Comparison of ENCODE assay signal across 13 cellular contexts in the genomic region with DNA sequence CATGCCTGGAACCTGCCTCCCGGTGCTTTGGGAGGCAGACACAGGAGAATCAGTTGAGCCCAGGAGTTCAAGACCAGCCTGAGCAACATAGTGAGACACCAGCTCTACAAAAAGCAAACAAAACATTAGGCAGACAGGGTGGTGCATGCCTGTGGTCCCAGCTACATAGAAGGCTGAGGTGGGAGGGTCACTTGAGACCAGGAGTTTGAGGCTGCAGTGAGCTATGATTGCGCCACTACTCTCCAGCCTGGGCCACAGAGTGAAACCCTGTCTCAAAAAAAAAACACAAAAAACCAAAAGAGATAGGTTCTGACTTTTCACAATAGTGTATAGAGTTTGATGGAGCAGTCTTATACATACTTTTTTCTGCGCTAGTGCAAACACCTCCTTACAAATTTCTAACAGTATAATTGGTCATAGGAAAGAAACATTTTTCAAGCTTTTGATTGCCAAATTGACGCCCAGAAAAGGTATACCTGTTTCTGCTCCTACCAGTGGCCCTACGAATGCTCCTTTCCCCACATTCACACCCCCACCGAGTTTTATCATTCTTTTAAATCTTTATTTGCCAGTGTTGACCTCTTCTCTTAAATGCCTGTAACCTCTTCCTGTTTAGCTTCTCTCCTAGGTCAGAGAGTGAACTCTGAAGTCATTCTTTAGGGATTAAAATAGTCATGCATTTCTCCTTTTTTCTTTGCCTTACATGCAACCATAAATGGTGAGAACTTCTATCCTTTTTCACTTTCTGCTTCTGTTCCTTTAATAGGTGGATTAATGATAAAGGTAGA. TPM values are rescaled to one million over a fixed set of nuclear protein-coding genes. Genes with fewer than 3 reads are reported as not detected.
DNase-seq lines count a peak whose midpoint lies in the region; ATAC-seq and TF ChIP-seq lines count a peak whose summit lies in the region.
"Had no signal": no experiment of that assay in that cellular context is flagged by ENCODE, and none has a peak within 500 bp of the region (broad histone marks: within the 10 kb centered on the region; RNA-seq: fewer than 3 reads in every experiment).

No MANE protein-coding gene starts in this region.

- H3K4me1 ChIP-seq in PC-9 (replicated peaks; ENCODE audit: insufficient read depth) = peaks cover 34% of the 10 kb centered on the region
- H3K4me1 ChIP-seq in esophagus muscularis mucosa = peaks cover 0 to 89% (median 85%) of the 10 kb centered on the region in 4 donors
- H3K4me1 ChIP-seq in stomach = peaks cover 0 to 64% (median 5%) of the 10 kb centered on the region in 4 donors

- no peak for ATAC-seq in HG03460 (IDR thresholded peaks at IDR 0.05; ENCODE audit: unreplicated experiment)
- ATAC-seq: right cardiac atrium had no signal

- H3K27ac ChIP-seq in PC-9 = no peak overlapping the region
- H3K27ac ChIP-seq in esophagus muscularis mucosa (replicated peaks in 1 of 4) = peak overlapping the region; percentile 17 to 91 (median 90)
- H3K27ac ChIP-seq in stomach = peak overlapping the region in 3 of 5 donors; percentile 0 to 51 (median 25)

- H3K9me3 Mint-ChIP-seq in activated naive CD4-positive, alpha-beta T cell treated with anti-CD3 and anti-CD28 coated beads, Interleukin-2, amount 10 ng/mL, durations not matched to agents 7 days and 5 days = no peaks in the 10 kb centered on the region
- no peaks in the 10 kb centered on the region for H3K9me3 Mint-ChIP-seq in activated naive CD4-positive, alpha-beta T cell treated with anti-CD3 and anti-CD28 coated beads for 36 hours
- H3K9me3 Mint-ChIP-seq in MCF 10A (ENCODE audit: unreplicated experiment) = no peaks in the 10 kb centered on the region
- H3K9me3 Mint-ChIP-seq: activated T-cell treated with anti-CD3 and anti-CD28 coated beads, Interleukin-2, amount 50 U/mL, for 24 hours had no signal

- no peaks in the 10 kb centered on the region for H3K79me2 ChIP-seq in PC-9 (ENCODE audit: low read depth)

- CTCF ChIA-PET in activated naive CD4-positive, alpha-beta T cell treated with anti-CD3 and anti-CD28 coated beads, Interleukin-2, amount 10 ng/mL, durations not matched to agents 7 days and 5 days (lab: Charles Lee) = interaction anchor here (1.4 kb wide), 1 partner anchor 15 kb away, joined by 3 read pairs; no protein-coding TSS in a partner anchor
- CTCF ChIA-PET in activated naive CD4-positive, alpha-beta T cell treated with anti-CD3 and anti-CD28 coated beads for 36 hours (lab: Charles Lee) = interaction anchor here (0.6 to 0.7 kb wide), 4 partner anchors 15 to 518 kb away, joined by 3 to 4 read pairs (median 3); no protein-coding TSS in a partner anchor
- CTCF ChIA-PET in PC-9 (lab: Charles Lee) = no interaction called here
- CTCF ChIA-PET in MCF 10A (lab: Yijun Ruan, JAX) = no interaction called here

- H3K9me2 ChIP-seq in PC-9 (ENCODE audit: insufficient read depth) = no peaks in the 10 kb centered on the region

- H3K27me3 ChIP-seq in PC-9 (ENCODE audit: insufficient read depth, low read depth) (no peaks in the 10 kb centered on the region), esophagus muscularis mucosa (no peaks in the 10 kb centered on the region), stomach (no peaks in the 10 kb centered on the region)

- peaks cover 36% of the 10 kb centered on the region for H3K36me3 Mint-ChIP-seq in activated naive CD4-positive, alpha-beta T cell treated with anti-CD3 and anti-CD28 coated beads, Interleukin-2, amount 10 ng/mL, durations not matched to agents 7 days and 5 days
- H3K36me3 Mint-ChIP-seq in activated naive CD4-positive, alpha-beta T cell treated with anti-CD3 and anti-CD28 coated beads for 36 hours (ENCODE audit: low read depth) = no peaks in the 10 kb centered on the region
- no peaks in the 10 kb centered on the region for H3K36me3 Mint-ChIP-seq in MCF 10A (ENCODE audit: insufficient read depth, unreplicated experiment)

- POLR2A ChIA-PET in PC-9 (lab: Charles Lee; ENCODE audit: unreplicated experiment) = no interaction called here
- POLR2A ChIA-PET in MCF 10A (lab: Yijun Ruan, JAX) = no interaction called here

- 65% methylated on average over 6 of the region's 6 CpGs for WGBS in esophagus muscularis mucosa
- 56 to 66% (median 61%) methylated on average over 6 of the region's 6 CpGs for WGBS in stomach, 5 donors

- peaks cover 4% of the 10 kb centered on the region for H3K27me3 Mint-ChIP-seq in activated naive CD4-positive, alpha-beta T cell treated with anti-CD3 and anti-CD28 coated beads, Interleukin-2, amount 10 ng/mL, durations not matched to agents 7 days and 5 days
- H3K27me3 Mint-ChIP-seq in activated naive CD4-positive, alpha-beta T cell treated with anti-CD3 and anti-CD28 coated beads for 36 hours (ENCODE audit: low read depth) = peaks cover 2% of the 10 kb centered on the region
- no peaks in the 10 kb centered on the region for H3K27me3 Mint-ChIP-seq in MCF 10A (ENCODE audit: insufficient read depth, unreplicated experiment)
- H3K27me3 Mint-ChIP-seq: activated T-cell treated with anti-CD3 and anti-CD28 coated beads, Interleukin-2, amount 50 U/mL, for 24 hours had no signal

- BruUV-seq in PC-9 (replicated peaks; lab: Mats Ljungman, UMichigan) (no TSS peak), MCF 10A (replicated peaks; lab: Mats Ljungman, UMichigan) (no TSS peak)

- no peak overlapping the region for H2AFZ ChIP-seq in PC-9

- TF ChIP-seq EP300 in esophagus muscularis mucosa (IDR thresholded peaks at IDR 0.05) (no peak), stomach (IDR thresholded peaks at IDR 0.05) (no peak)

- peak overlapping the region; percentile 14 for H3K4me3 Mint-ChIP-seq in activated naive CD4-positive, alpha-beta T cell treated with anti-CD3 and anti-CD28 coated beads, Interleukin-2, amount 10 ng/mL, durations not matched to agents 7 days and 5 days
- no peak overlapping the region for H3K4me3 Mint-ChIP-seq in activated naive CD4-positive, alpha-beta T cell treated with anti-CD3 and anti-CD28 coated beads for 36 hours
- no peak overlapping the region for H3K4me3 Mint-ChIP-seq in MCF 10A (ENCODE audit: unreplicated experiment)
- H3K4me3 Mint-ChIP-seq: activated T-cell treated with anti-CD3 and anti-CD28 coated beads, Interleukin-2, amount 50 U/mL, for 24 hours had no signal

- H3K36me3 ChIP-seq in PC-9 (ENCODE audit: low read depth) (no peaks in the 10 kb centered on the region), esophagus muscularis mucosa (no peaks in the 10 kb centered on the region), stomach (no peaks in the 10 kb centered on the region)

- DNase-seq in activated naive CD4-positive, alpha-beta T cell treated with anti-CD3 and anti-CD28 coated beads, Interleukin-2, amount 10 ng/mL, durations not matched to agents 7 days and 5 days = peak; percentile 42
- no peak for DNase-seq in activated naive CD4-positive, alpha-beta T cell treated with anti-CD3 and anti-CD28 coated beads for 36 hours
- DNase-seq in PC-9 (peak in 1 of 2 experiments; percentile 57), esophagus muscularis mucosa (ENCODE audit: extremely low spot score) (no peak), stomach (no peak), GM19240 (ENCODE audit: insufficient read length, low spot score) (no peak), MCF 10A (ENCODE audit: unreplicated experiment) (no peak)
- DNase-seq: activated T-cell treated with anti-CD3 and anti-CD28 coated beads, Interleukin-2, amount 50 U/mL, for 24 hours; midbrain; NCI-H1694 treated with DMSO at 0.1 percent for 48 hours; right cardiac atrium; T1000 had no signal

- no peak for TF ChIP-seq CTCF in PC-9 (conservative IDR thresholded peaks at IDR 0.05)
- no peak for TF ChIP-seq CTCF in esophagus muscularis mucosa (IDR thresholded peaks at IDR 0.05)
- no peak for TF ChIP-seq CTCF in stomach (IDR thresholded peaks at IDR 0.05)
- no peak for TF ChIP-seq CTCF in MCF 10A (IDR thresholded peaks at IDR 0.05; ENCODE audit: unreplicated experiment)

- H3K4me3 ChIP-seq in PC-9 (no peak overlapping the region), esophagus muscularis mucosa (no peak overlapping the region), stomach (no peak overlapping the region)

- peaks cover 5% of the 10 kb centered on the region; the same call in 1 of the 2 replicates for H3F3A ChIP-seq in PC-9 (ENCODE audit: insufficient read depth, low read depth)

- H3K4me1 Mint-ChIP-seq in activated naive CD4-positive, alpha-beta T cell treated with anti-CD3 and anti-CD28 coated beads, Interleukin-2, amount 10 ng/mL, durations not matched to agents 7 days and 5 days = peaks cover 26% of the 10 kb centered on the region
- H3K4me1 Mint-ChIP-seq in activated naive CD4-positive, alpha-beta T cell treated with anti-CD3 and anti-CD28 coated beads for 36 hours (ENCODE audit: low read depth) = peaks cover 3% of the 10 kb centered on the region
- H3K4me1 Mint-ChIP-seq in MCF 10A (ENCODE audit: insufficient read depth, unreplicated experiment) = no peaks in the 10 kb centered on the region

- TF ChIP-seq POLR2A in esophagus muscularis mucosa (IDR thresholded peaks at IDR 0.05; ENCODE audit: low read depth) = no peak
- TF ChIP-seq POLR2A in stomach (IDR thresholded peaks at IDR 0.05) = no peak

- H3K27ac Mint-ChIP-seq in activated naive CD4-positive, alpha-beta T cell treated with anti-CD3 and anti-CD28 coated beads, Interleukin-2, amount 10 ng/mL, durations not matched to agents 7 days and 5 days = peak overlapping the region; percentile 87
- no peak overlapping the region for H3K27ac Mint-ChIP-seq in activated naive CD4-positive, alpha-beta T cell treated with anti-CD3 and anti-CD28 coated beads for 36 hours
- no peak overlapping the region for H3K27ac Mint-ChIP-seq in MCF 10A (ENCODE audit: low read depth, unreplicated experiment)
- H3K27ac Mint-ChIP-seq: activated T-cell treated with anti-CD3 and anti-CD28 coated beads, Interleukin-2, amount 50 U/mL, for 24 hours had no signal

- intact Hi-C loops in activated naive CD4-positive, alpha-beta T cell treated with anti-CD3 and anti-CD28 coated beads for 36 hours (cut with micrococcal nuclease) = no loop called here
- intact Hi-C loops in PC-9 (cut with micrococcal nuclease; ENCODE audit: unreplicated experiment) (no loop called here), esophagus muscularis mucosa (cut with DNase I) (no loop called here), stomach (cut with DNase I; ENCODE audit: low total_unique reads) (no loop called here), MCF 10A (cut with micrococcal nuclease) (no loop called here)

- no peaks in the 10 kb centered on the region for H4K20me1 ChIP-seq in PC-9 (ENCODE audit: insufficient read depth)

- H3K9me3 ChIP-seq in PC-9 (ENCODE audit: insufficient read depth, low read depth) (no peaks in the 10 kb centered on the region), esophagus muscularis mucosa (no peaks in the 10 kb centered on the region), stomach (no peaks in the 10 kb centered on the region)

- peak overlapping the region; percentile 19; the same call in 1 of the 2 replicates for H3K4me2 ChIP-seq in PC-9

RNA-seq across cellular contexts. Expression of gene DOCK8, which starts 7.5 kb away (rescaled TPM):
- 100 to 1,000 TPM; 110 to 114 TPM for total RNA-seq in activated naive CD4-positive, alpha-beta T cell treated with anti-CD3 and anti-CD28 coated beads for 36 hours
- 7.5 and 8.1 TPM in 2 replicates for total RNA-seq in PC-9 (2021)
- 10 to 100 TPM; 45.1 to 72.8 (median 48.8) TPM for total RNA-seq in esophagus muscularis mucosa
- 100 to 1,000 TPM in 1 of 5 donors, 10 to 100 TPM in 3, 1 to 10 TPM in 1; 6.6 to 191 (median 19.7) TPM for total RNA-seq in stomach
- 1 to 10 TPM; 2.8 to 3.3 (median 2.9) TPM for polyA plus RNA-seq in stomach
- 5.2 and 5.7 TPM in 2 replicates for total RNA-seq in MCF 10A (2022)

RNA-seq across cellular contexts. Expression of gene ZNG1A, which starts 43.3 kb away (rescaled TPM):
- total RNA-seq in activated naive CD4-positive, alpha-beta T cell treated with anti-CD3 and anti-CD28 coated beads for 36 hours = 10 to 100 TPM; 27.9 to 31.4 TPM
- 16.7 and 19.5 TPM in 2 replicates for total RNA-seq in PC-9 (2021)
- total RNA-seq in esophagus muscularis mucosa = 10 to 100 TPM; 26.4 to 50.7 (median 34.1) TPM
- total RNA-seq in stomach = 10 to 100 TPM in 4 of 5 donors, 1 to 10 TPM in 1; 9.3 to 59.7 (median 28.1) TPM
- 10 to 100 TPM; 29.4 to 43.8 (median 34.7) TPM for polyA plus RNA-seq in stomach
- total RNA-seq in MCF 10A (2022) = 41.2 and 43.1 TPM in 2 replicates

Comparison
In these comparisons a context has a peak if more than half of its experiments do, and no peak if none do; other contexts are left out.
1. CTCF ChIA-PET loops: an anchor here in activated naive CD4-positive, alpha-beta T cell treated with anti-CD3 and anti-CD28 coated beads, Interleukin-2, amount 10 ng/mL, durations not matched to agents 7 days and 5 days (1.4 kb wide) and activated naive CD4-positive, alpha-beta T cell treated with anti-CD3 and anti-CD28 coated beads for 36 hours (0.6 to 0.7 kb wide); none called in PC-9 and MCF 10A.